11 cellular contexts compared by ENCODE assay signal in genomic region chrX:70336767-70337166, GRCh38. TPM values are rescaled to one million over a fixed set of nuclear protein-coding genes. Genes with fewer than 3 reads are reported as not detected.
DNase-seq lines count a peak whose midpoint lies in the region; ATAC-seq and TF ChIP-seq lines count a peak whose summit lies in the region.
"Had no signal": no experiment of that assay in that cellular context is flagged by ENCODE, and none has a peak within 500 bp of the region (broad histone marks: within the 10 kb centered on the region; RNA-seq: fewer than 3 reads in every experiment).

No MANE protein-coding gene starts in this region.

- CTCF ChIA-PET in PC-9 (lab: Charles Lee), result no interaction called here

- H3K4me1 Mint-ChIP-seq in activated naive CD8-positive, alpha-beta T cell treated with anti-CD3 and anti-CD28 coated beads, Interleukin-2, amount 10 ng/mL, durations not matched to agents 7 days and 5 days, result peaks cover 14% of the 10 kb centered on the region
- peaks cover 10% of the 10 kb centered on the region for H3K4me1 Mint-ChIP-seq in activated naive CD8-positive, alpha-beta T cell treated with anti-CD3 and anti-CD28 coated beads for 36 hours

- peaks cover 26% of the 10 kb centered on the region for H3K36me3 Mint-ChIP-seq in activated naive CD8-positive, alpha-beta T cell treated with anti-CD3 and anti-CD28 coated beads, Interleukin-2, amount 10 ng/mL, durations not matched to agents 7 days and 5 days
- H3K36me3 Mint-ChIP-seq in activated naive CD8-positive, alpha-beta T cell treated with anti-CD3 and anti-CD28 coated beads for 36 hours, result peaks cover 12% of the 10 kb centered on the region
- H3K36me3 Mint-ChIP-seq: IgD-negative memory B cell had no signal

- no peaks in the 10 kb centered on the region for H3K36me3 ChIP-seq in PC-9 (ENCODE audit: low read depth)
- H3K36me3 ChIP-seq: adrenal gland had no signal

- no peak overlapping the region for H3K27ac ChIP-seq in PC-9
- H3K27ac ChIP-seq: adrenal gland, testis had no signal

- no peak overlapping the region for H3K4me3 ChIP-seq in PC-9
- H3K4me3 ChIP-seq: adrenal gland, testis had no signal

- no peaks in the 10 kb centered on the region for H4K20me1 ChIP-seq in PC-9 (ENCODE audit: insufficient read depth)

- no peaks in the 10 kb centered on the region for H3F3A ChIP-seq in PC-9 (ENCODE audit: insufficient read depth, low read depth)

- H3K27me3 ChIP-seq in PC-9 (ENCODE audit: insufficient read depth, low read depth), result no peaks in the 10 kb centered on the region
- H3K27me3 ChIP-seq: testis had no signal

- no peak for DNase-seq in activated naive CD8-positive, alpha-beta T cell treated with anti-CD3 and anti-CD28 coated beads, Interleukin-2, amount 10 ng/mL, durations not matched to agents 7 days and 5 days
- DNase-seq in activated naive CD8-positive, alpha-beta T cell treated with anti-CD3 and anti-CD28 coated beads for 36 hours, result no peak
- no peak for DNase-seq in stimulated activated naive CD8-positive, alpha-beta T cell treated with anti-CD3 and anti-CD28 coated beads, Interleukin-15, Interleukin-2, amounts not matched to agents 100 U/mL and 50 U/mL, for 24 hours
- no peak for DNase-seq in PC-9
- DNase-seq in DMS53 (lab: John Stamatoyannopoulos, UW), result no peak
- no peak for DNase-seq in NCI-H2227 (lab: John Stamatoyannopoulos, UW; ENCODE audit: unreplicated experiment)
- DNase-seq: adrenal gland, testis had no signal

- TF ChIP-seq CTCF in PC-9 (conservative IDR thresholded peaks at IDR 0.05), result no peak

- H3K4me2 ChIP-seq in PC-9, result no peak overlapping the region

- H3K4me1 ChIP-seq in PC-9 (replicated peaks; ENCODE audit: insufficient read depth), result no peaks in the 10 kb centered on the region
- H3K4me1 ChIP-seq: adrenal gland, testis had no signal

- no peak overlapping the region for H3K27ac Mint-ChIP-seq in activated naive CD8-positive, alpha-beta T cell treated with anti-CD3 and anti-CD28 coated beads, Interleukin-2, amount 10 ng/mL, durations not matched to agents 7 days and 5 days
- H3K27ac Mint-ChIP-seq in activated naive CD8-positive, alpha-beta T cell treated with anti-CD3 and anti-CD28 coated beads for 36 hours, result no peak overlapping the region
- H3K27ac Mint-ChIP-seq: IgD-negative memory B cell had no signal

- intact Hi-C loops in PC-9 (cut with micrococcal nuclease; ENCODE audit: unreplicated experiment), result no loop called here

- no peaks in the 10 kb centered on the region for H3K9me2 ChIP-seq in PC-9 (ENCODE audit: insufficient read depth)

- H3K79me2 ChIP-seq in PC-9 (ENCODE audit: low read depth), result no peaks in the 10 kb centered on the region

- H3K4me3 Mint-ChIP-seq in activated naive CD8-positive, alpha-beta T cell treated with anti-CD3 and anti-CD28 coated beads, Interleukin-2, amount 10 ng/mL, durations not matched to agents 7 days and 5 days, result no peak overlapping the region
- H3K4me3 Mint-ChIP-seq in activated naive CD8-positive, alpha-beta T cell treated with anti-CD3 and anti-CD28 coated beads for 36 hours, result no peak overlapping the region
- H3K4me3 Mint-ChIP-seq: IgD-negative memory B cell had no signal

- H3K9me3 ChIP-seq in PC-9 (ENCODE audit: insufficient read depth, low read depth), result no peaks in the 10 kb centered on the region
- H3K9me3 ChIP-seq: adrenal gland, testis had no signal

- no TSS peak for BruUV-seq in PC-9 (replicated peaks; lab: Mats Ljungman, UMichigan)

- POLR2A ChIA-PET in activated naive CD8-positive, alpha-beta T cell treated with anti-CD3 and anti-CD28 coated beads, Interleukin-2, amount 10 ng/mL, durations not matched to agents 7 days and 5 days (lab: Charles Lee), result no interaction called here
- POLR2A ChIA-PET in PC-9 (lab: Charles Lee; ENCODE audit: unreplicated experiment), result no interaction called here

- no peaks in the 10 kb centered on the region for H3K27me3 Mint-ChIP-seq in activated naive CD8-positive, alpha-beta T cell treated with anti-CD3 and anti-CD28 coated beads, Interleukin-2, amount 10 ng/mL, durations not matched to agents 7 days and 5 days
- H3K27me3 Mint-ChIP-seq in activated naive CD8-positive, alpha-beta T cell treated with anti-CD3 and anti-CD28 coated beads for 36 hours, result no peaks in the 10 kb centered on the region

- no peaks in the 10 kb centered on the region for H3K9me3 Mint-ChIP-seq in activated naive CD8-positive, alpha-beta T cell treated with anti-CD3 and anti-CD28 coated beads, Interleukin-2, amount 10 ng/mL, durations not matched to agents 7 days and 5 days
- no peaks in the 10 kb centered on the region for H3K9me3 Mint-ChIP-seq in activated naive CD8-positive, alpha-beta T cell treated with anti-CD3 and anti-CD28 coated beads for 36 hours
- H3K9me3 Mint-ChIP-seq: IgD-negative memory B cell had no signal

- ATAC-seq in activated naive CD8-positive, alpha-beta T cell treated with anti-CD3 and anti-CD28 coated beads, Interleukin-2, amount 10 ng/mL, durations not matched to agents 7 days and 5 days (ENCODE audit: low read depth), result peak; percentile 82
- ATAC-seq in HG02610 (IDR thresholded peaks at IDR 0.05; ENCODE audit: unreplicated experiment) (peak; percentile 100), HG03442 (IDR thresholded peaks at IDR 0.05; ENCODE audit: unreplicated experiment) (peak; percentile 100)
- ATAC-seq in stimulated activated naive CD8-positive, alpha-beta T cell treated with anti-CD3 and anti-CD28 coated beads, Interleukin-15, Interleukin-2, amounts not matched to agents 100 U/mL and 50 U/mL, for 24 hours, result peak; percentile 76

- no peak overlapping the region for H2AFZ ChIP-seq in PC-9

RNA-seq across cellular contexts. Expression of gene KIF4A, which starts 46.9 kb away (rescaled TPM):
- 10 to 100 TPM; 27.9 to 28.8 TPM for total RNA-seq in activated naive CD8-positive, alpha-beta T cell treated with anti-CD3 and anti-CD28 coated beads, Interleukin-2, amount 10 ng/mL, durations not matched to agents 7 days and 5 days
- 10 to 100 TPM; 22.4 to 23.9 TPM for total RNA-seq in activated naive CD8-positive, alpha-beta T cell treated with anti-CD3 and anti-CD28 coated beads for 36 hours
- total RNA-seq in PC-9 (2021), result 36.7 and 52.9 TPM in 2 replicates

RNA-seq across cellular contexts. Expression of gene PDZD11, which starts 47.0 kb away (rescaled TPM):
- 10 to 100 TPM; 27.0 to 31.2 TPM for total RNA-seq in activated naive CD8-positive, alpha-beta T cell treated with anti-CD3 and anti-CD28 coated beads, Interleukin-2, amount 10 ng/mL, durations not matched to agents 7 days and 5 days
- 10 to 100 TPM; 24.0 to 27.0 TPM for total RNA-seq in activated naive CD8-positive, alpha-beta T cell treated with anti-CD3 and anti-CD28 coated beads for 36 hours
- 42.0 and 51.2 TPM in 2 replicates for total RNA-seq in PC-9 (2021)

RNA-seq across cellular contexts. Expression of gene RAB41, which starts 54.8 kb away (rescaled TPM):
- total RNA-seq in activated naive CD8-positive, alpha-beta T cell treated with anti-CD3 and anti-CD28 coated beads, Interleukin-2, amount 10 ng/mL, durations not matched to agents 7 days and 5 days, result not detected
- not detected for total RNA-seq in activated naive CD8-positive, alpha-beta T cell treated with anti-CD3 and anti-CD28 coated beads for 36 hours
- total RNA-seq in PC-9 (2021), result not detected in 2 replicates
- total RNA-seq: adrenal gland had no signal
